Comparison of ENCODE assay signal across 20 cellular contexts in genomic region chr4:3823496-3824341, GRCh38. TPM values are rescaled to one million over a fixed set of nuclear protein-coding genes. Genes with fewer than 3 reads are reported as not detected.
DNase-seq lines count a peak whose midpoint lies in the region; ATAC-seq and TF ChIP-seq lines count a peak whose summit lies in the region.
"Had no signal": no experiment of that assay in that cellular context is flagged by ENCODE, and none has a peak within 500 bp of the region (broad histone marks: within the 10 kb centered on the region; RNA-seq: fewer than 3 reads in every experiment).

No MANE protein-coding gene starts in this region.

- H3K4me1 ChIP-seq in mammary epithelial cell (ENCODE audit: insufficient read depth, low read length) (no peaks in the 10 kb centered on the region), breast epithelium (peaks cover 0 to 3% of the 10 kb centered on the region in 2 donors), IMR-90 (ENCODE audit: control insufficient read depth, insufficient read depth, low read length) (no peaks in the 10 kb centered on the region), osteoblast (ENCODE audit: insufficient read depth, low read length) (no peaks in the 10 kb centered on the region)

- H3K9me1 ChIP-seq in IMR-90 (ENCODE audit: insufficient read depth, low read length), result no peaks in the 10 kb centered on the region

- peak; percentile 1 for DNase-seq in mammary epithelial cell
- no peak for DNase-seq in breast epithelium (ENCODE audit: low spot score in 2 of 2)
- DNase-seq in IMR-90, result no peak
- DNase-seq in inferior parietal cortex (ENCODE audit: extremely low spot score), result peak; percentile 7
- DNase-seq in osteoblast (ENCODE audit: insufficient read length, low spot score, missing footprints), result peak; percentile 62
- DNase-seq in foreskin fibroblast, result no peak
- no peak for DNase-seq in RPMI8226
- DNase-seq: 8988T; AML-193; CD8-positive, alpha-beta memory T cell; GOT3; Kasumi-1; NCI-H1417 treated with DMSO at 0.1 percent for 48 hours; NCI-H1930; NCI-H226; NCI-H510A treated with DMSO at 0.1 percent for 48 hours; NCI-H82 had no signal

- BruUV-seq in mammary epithelial cell (replicated peaks; lab: Mats Ljungman, UMichigan), result no TSS peak
- no TSS peak for BruUV-seq in IMR-90 (replicated peaks; lab: Mats Ljungman, UMichigan)

- H3K27ac ChIP-seq in mammary epithelial cell (ENCODE audit: insufficient read depth, low read depth, low read length) (no peak overlapping the region), breast epithelium (no peak overlapping the region), IMR-90 (ENCODE audit: insufficient read depth, low read length) (no peak overlapping the region), osteoblast (ENCODE audit: low read depth, low read length) (no peak overlapping the region)
- H3K27ac ChIP-seq: C4-2B had no signal

- ATAC-seq in IMR-90 (ENCODE audit: low read depth), result no peak
- no peak for ATAC-seq in GM18907 (IDR thresholded peaks at IDR 0.05; ENCODE audit: unreplicated experiment)
- ATAC-seq: Panc1 had no signal

- no peak overlapping the region for H2BK120ac ChIP-seq in IMR-90 (ENCODE audit: low read depth, low read length)

- no peak overlapping the region for H2BK15ac ChIP-seq in IMR-90 (ENCODE audit: low read depth, low read length)

- H3K18ac ChIP-seq in IMR-90 (ENCODE audit: low read depth, low read length), result no peak overlapping the region

- H4K5ac ChIP-seq in IMR-90 (ENCODE audit: low read depth, low read length), result no peak overlapping the region

- H4K91ac ChIP-seq in IMR-90 (ENCODE audit: insufficient read depth, low read depth, low read length), result no peak overlapping the region

- H3K79me2 ChIP-seq in mammary epithelial cell (ENCODE audit: insufficient read depth, low read length) (no peaks in the 10 kb centered on the region), osteoblast (ENCODE audit: insufficient read depth, low read length) (no peaks in the 10 kb centered on the region)

- 47% methylated on average over 23 of the region's 34 CpGs for WGBS in mammary epithelial cell (ENCODE audit: low coverage, missing lambda C conversion rate)
- 75% methylated on average over 21 of the region's 34 CpGs; no CpG with 5 or more reads in 1 of the 2 experiments for WGBS in IMR-90 (ENCODE audit: extremely low coverage in 2 of 2, insufficient read length in 1 of 2), 2 experiments

- H2BK5ac ChIP-seq in IMR-90 (ENCODE audit: low read depth, low read length, poor library complexity, severe bottlenecking), result no peak overlapping the region

- no peak for TF ChIP-seq CTCF in mammary epithelial cell (conservative IDR thresholded peaks at IDR 0.05 in 1 of 2, IDR thresholded peaks at IDR 0.05 in 1 of 2; ENCODE audit: extremely low read depth in 1 of 2, insufficient read depth in 1 of 2, low read depth in 1 of 2, low read length in 2 of 2)
- TF ChIP-seq CTCF in breast epithelium (IDR thresholded peaks at IDR 0.05), result no peak
- no peak for TF ChIP-seq CTCF in IMR-90 (conservative IDR thresholded peaks at IDR 0.05; ENCODE audit: low read depth, low read length)
- TF ChIP-seq CTCF in osteoblast (IDR thresholded peaks at IDR 0.05; ENCODE audit: extremely low read depth, low read depth, low read length), result no peak
- no peak for TF ChIP-seq CTCF in foreskin fibroblast (IDR thresholded peaks at IDR 0.05; ENCODE audit: low read depth, low read length)

- no peaks in the 10 kb centered on the region for H3K36me3 ChIP-seq in mammary epithelial cell (ENCODE audit: insufficient read depth, low read length)
- H3K36me3 ChIP-seq in breast epithelium, result no peaks in the 10 kb centered on the region
- no peaks in the 10 kb centered on the region for H3K36me3 ChIP-seq in IMR-90 (ENCODE audit: control insufficient read depth, insufficient read depth, low read length)
- no peaks in the 10 kb centered on the region for H3K36me3 ChIP-seq in osteoblast (ENCODE audit: insufficient read depth, low read length)

- no peak overlapping the region for H3K9ac ChIP-seq in mammary epithelial cell (ENCODE audit: insufficient read depth, low read length)
- H3K9ac ChIP-seq in IMR-90 (ENCODE audit: low read depth, low read length), result no peak overlapping the region

- H4K8ac ChIP-seq in IMR-90 (ENCODE audit: low read depth in 2 of 2, low read length in 2 of 2), result no peak overlapping the region

- dilution Hi-C loops in mammary epithelial cell (cut with HindIII; ENCODE audit: low sequenced_read_pairs) (no loop called here), IMR-90 (cut with HindIII; ENCODE audit: low sequenced_read_pairs, unreplicated experiment) (no loop called here)

- intact Hi-C loops in mammary epithelial cell (cut with micrococcal nuclease), result no loop called here
- intact Hi-C loops in breast epithelium (cut with DNase I; ENCODE audit: low total_unique reads), result no loop called here
- intact Hi-C loops in IMR-90 (cut with micrococcal nuclease), result no loop called here

- no peak overlapping the region for H2BK20ac ChIP-seq in IMR-90 (ENCODE audit: low read depth, low read length)

- no peak overlapping the region for H3K4ac ChIP-seq in IMR-90 (ENCODE audit: low read depth, low read length)

- no peak overlapping the region for H2AFZ ChIP-seq in mammary epithelial cell (ENCODE audit: low read depth, low read length)
- H2AFZ ChIP-seq in IMR-90 (replicated peaks; ENCODE audit: low read length, poor library complexity), result no peak overlapping the region
- H2AFZ ChIP-seq in osteoblast (ENCODE audit: low read length), result no peak overlapping the region

- no peak overlapping the region for H3K4me3 ChIP-seq in mammary epithelial cell (replicated peaks in 1 of 3; ENCODE audit: insufficient read depth in 1 of 3, low read depth in 2 of 3, low read length in 3 of 3)
- no peak overlapping the region for H3K4me3 ChIP-seq in breast epithelium
- H3K4me3 ChIP-seq in IMR-90 (ENCODE audit: insufficient read depth, low read depth, low read length), result no peak overlapping the region
- H3K4me3 ChIP-seq in osteoblast (ENCODE audit: insufficient read depth, low read length), result no peak overlapping the region
- H3K4me3 ChIP-seq in foreskin fibroblast (ENCODE audit: low read depth in 1 of 2, low read length in 2 of 2), result no peak overlapping the region

- CTCF ChIA-PET in mammary epithelial cell (lab: Charles Lee; ENCODE audit: low non-redundant PET) (no interaction called here), IMR-90 (lab: Yijun Ruan, JAX) (no interaction called here)

- no peak overlapping the region for H3K56ac ChIP-seq in IMR-90 (ENCODE audit: extremely low read depth, insufficient read depth, low read length)

- no peak for TF ChIP-seq RAD21 in IMR-90 (IDR thresholded peaks at IDR 0.05; ENCODE audit: low read length)

- H3K14ac ChIP-seq in IMR-90 (replicated peaks; ENCODE audit: low read depth, low read length), result no peak overlapping the region

- in situ Hi-C loops in mammary epithelial cell (cut with MboI; ENCODE audit: low sequenced_read_pairs in 2 of 2), result no loop called here
- in situ Hi-C loops in IMR-90 (cut with MboI; ENCODE audit: low sequenced_read_pairs), result no loop called here

- TF ChIP-seq POLR2A in breast epithelium (IDR thresholded peaks at IDR 0.05) (no peak), IMR-90 (IDR thresholded peaks at IDR 0.05; ENCODE audit: low read depth, low read length) (no peak)

- no peaks in the 10 kb centered on the region for H3K79me1 ChIP-seq in IMR-90 (ENCODE audit: low read depth in 1 of 2, low read length in 2 of 2)

- POLR2A ChIA-PET in IMR-90 (lab: Charles Lee; ENCODE audit: unreplicated experiment), result no interaction called here

- H4K20me1 ChIP-seq in mammary epithelial cell (ENCODE audit: insufficient read depth, low read length) (no peaks in the 10 kb centered on the region), IMR-90 (ENCODE audit: insufficient read depth, low read length) (no peaks in the 10 kb centered on the region), osteoblast (ENCODE audit: insufficient read depth, low read length) (no peaks in the 10 kb centered on the region)

- H3K4me2 ChIP-seq in mammary epithelial cell (ENCODE audit: insufficient read depth, low read depth, low read length) (no peak overlapping the region), IMR-90 (ENCODE audit: low read depth, low read length) (no peak overlapping the region), osteoblast (ENCODE audit: insufficient read depth, low read length) (no peak overlapping the region)

- H3K23ac ChIP-seq in IMR-90 (ENCODE audit: low read depth, low read length), result no peak overlapping the region

- H3K9me3 ChIP-seq in mammary epithelial cell (replicated peaks; ENCODE audit: insufficient read depth, low read length), result no peaks in the 10 kb centered on the region
- no peaks in the 10 kb centered on the region for H3K9me3 ChIP-seq in breast epithelium
- no peaks in the 10 kb centered on the region for H3K9me3 ChIP-seq in IMR-90 (ENCODE audit: control insufficient read depth, insufficient read depth, low read length)
- H3K9me3 ChIP-seq in osteoblast (ENCODE audit: low read depth, low read length), result no peaks in the 10 kb centered on the region

- H2AK5ac ChIP-seq in IMR-90 (ENCODE audit: low read depth, low read length), result no peak overlapping the region

- H2AK9ac ChIP-seq in IMR-90 (replicated peaks; ENCODE audit: low read depth, low read length, poor library complexity), result peak overlapping the region; percentile 24

- H3K27me3 ChIP-seq in mammary epithelial cell (ENCODE audit: insufficient read depth, low read length) (no peaks in the 10 kb centered on the region), breast epithelium (peaks cover 0 to 29% of the 10 kb centered on the region in 2 donors), IMR-90 (ENCODE audit: control insufficient read depth, insufficient read depth, low read length) (peaks cover 25% of the 10 kb centered on the region), osteoblast (ENCODE audit: insufficient read depth, low read length) (peaks cover 15% of the 10 kb centered on the region)

TF ChIP-seq in IMR-90, 13 proteins besides CTCF, POLR2A, EP300 and RAD21:
- TF ChIP-seq SMC3 (IDR thresholded peaks at IDR 0.05; ENCODE audit: low read depth, low read length) (no peak), MXI1 (IDR thresholded peaks at IDR 0.05; ENCODE audit: borderline replicate concordance, low read depth, low read length) (no peak), NFE2L2 (IDR thresholded peaks at IDR 0.05; ENCODE audit: low read depth, low read length) (no peak)

RNA-seq across cellular contexts. Expression of gene ADRA2C, which starts 57.5 kb away (rescaled TPM):
- total RNA-seq in mammary epithelial cell (under 1 TPM in 1 of 2 donors, not detected in 1; 0.50 TPM), breast epithelium (1 to 10 TPM; 1.6 to 6.9 (median 3.5) TPM), IMR-90 (2012; rRNA removed) (under 0.01 and 0.28 TPM in 2 replicates), osteoblast (1.1 and 1.5 TPM in 2 replicates)
- polyA plus RNA-seq in mammary epithelial cell (0.03 TPM), IMR-90 (2012; rRNA removed) (0.14 and 0.36 TPM in 2 replicates)
- not detected for polyA minus RNA-seq in mammary epithelial cell
- polyA plus RNA-seq in IMR-90 (2012; cell fraction: cytosol; rRNA removed), result 0.10 and 0.22 TPM in 2 replicates
- polyA plus RNA-seq in IMR-90 (2012; cell fraction: nucleus; rRNA removed; ENCODE audit: low replicate concordance), result 0.18 and 0.37 TPM in 2 replicates
- total RNA-seq: CD8-positive, alpha-beta memory T cell had no signal
- polyA plus RNA-seq: CD8-positive, alpha-beta memory T cell had no signal

Comparison
In these comparisons a context has a peak if more than half of its experiments do, and no peak if none do; other contexts are left out.
1. DNase-seq: peak in mammary epithelial cell (single experiment), inferior parietal cortex (single experiment) and osteoblast (single experiment); none in breast epithelium (0 of 2), IMR-90 (single experiment), foreskin fibroblast (0 of 2) and RPMI8226 (single experiment).